31 cellular contexts compared by ENCODE assay signal in the genomic region with DNA sequence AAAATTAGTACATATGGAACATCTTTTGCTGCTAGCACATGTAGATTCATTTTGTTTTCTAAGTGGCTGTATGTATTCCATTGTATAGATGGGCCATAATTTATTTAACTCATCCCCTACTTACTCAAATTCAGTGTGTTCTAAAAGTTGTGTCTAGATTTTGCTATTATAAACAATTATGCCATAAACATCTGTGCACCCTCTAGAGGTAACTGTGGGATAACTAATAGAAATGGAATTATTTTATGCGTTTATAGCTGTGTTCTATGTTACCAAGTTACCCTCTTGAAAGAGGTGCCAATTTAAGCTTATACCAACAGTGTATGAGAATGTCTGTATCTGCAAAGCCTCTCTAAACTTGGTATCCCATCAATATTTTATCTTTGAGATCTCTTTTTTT.
DNase-seq lines count a peak whose midpoint lies in the region; ATAC-seq and TF ChIP-seq lines count a peak whose summit lies in the region.
"Had no signal": no experiment of that assay in that cellular context is flagged by ENCODE, and none has a peak within 500 bp of the region (broad histone marks: within the 10 kb centered on the region; RNA-seq: fewer than 3 reads in every experiment).

No MANE protein-coding gene starts in this region.

- H3K36me3 Mint-ChIP-seq in nephron (ENCODE audit: low read depth) (no peaks in the 10 kb centered on the region), T-cell (no peaks in the 10 kb centered on the region)
- H3K36me3 Mint-ChIP-seq: activated naive CD8-positive, alpha-beta T cell treated with anti-CD3 and anti-CD28 coated beads, Interleukin-2, amount 10 ng/mL, durations not matched to agents 7 days and 5 days; CD4-positive, alpha-beta memory T cell; naive thymus-derived CD4-positive, alpha-beta T cell had no signal

- no peak overlapping the region for H2AFZ ChIP-seq in neuronal stem cell (ENCODE audit: low read length)

- H3K14ac ChIP-seq in neuronal stem cell (ENCODE audit: low read length) = no peak overlapping the region

- POLR2A ChIA-PET in T-cell (lab: Charles Lee) = no interaction called here

- DNase-seq in AG09319 (ENCODE audit: extremely low read depth, low read depth) (no peak), HT-29 (ENCODE audit: low spot score) (peak; percentile 28), neuronal stem cell (ENCODE audit: low spot score) (no peak), T-cell (no peak), NCI-H128 (lab: John Stamatoyannopoulos, UW; ENCODE audit: unreplicated experiment) (no peak), colonic mucosa (no peak)
- DNase-seq: activated CD4-positive, alpha-beta T cell treated with anti-CD3 and anti-CD28 coated beads, Interleukin-2, amount 50 U/mL, for 1 hour; activated CD4-positive, CD25-positive, alpha-beta regulatory T cell; activated gamma-delta T cell; activated naive CD8-positive, alpha-beta T cell treated with anti-CD3 and anti-CD28 coated beads, Interleukin-2, amount 10 ng/mL, durations not matched to agents 7 days and 5 days; activated T-cell treated with anti-CD3 and anti-CD28 coated beads, Interleukin-2, amount 50 U/mL, for 24 hours; aorta; CD4-positive, alpha-beta memory T cell; effector CD4-positive, alpha-beta T cell; erythroblast; kidney glomerular epithelial cell; lower lobe of right lung; midbrain; naive thymus-derived CD4-positive, alpha-beta T cell; NCI-H2171; NCI-H510A; occipital lobe; retina; stimulated activated CD4-positive, alpha-beta T cell treated with anti-CD3 and anti-CD28 coated beads, Interleukin-1b, Interleukin-23, amount 100 ng/mL, for 48 hours; stimulated activated naive CD8-positive, alpha-beta T cell treated with anti-CD3 and anti-CD28 coated beads, Interleukin-15, Interleukin-2, amounts not matched to agents 100 U/mL and 50 U/mL, for 24 hours; T-helper 1 cell; upper lobe of right lung had no signal

- no peaks in the 10 kb centered on the region for H3K27me3 ChIP-seq in neuronal stem cell (ENCODE audit: control insufficient read depth in 3 of 3, insufficient read depth in 3 of 3, low read depth in 1 of 3, low read length in 3 of 3)
- no peaks in the 10 kb centered on the region for H3K27me3 ChIP-seq in colonic mucosa
- H3K27me3 ChIP-seq: SJSA1 had no signal

- H3K4me1 ChIP-seq in neuronal stem cell (ENCODE audit: control insufficient read depth in 2 of 2, insufficient read depth in 1 of 2, low read depth in 1 of 2, low read length in 2 of 2) = peaks cover 6 to 10% of the 10 kb centered on the region in 2 donors
- no peaks in the 10 kb centered on the region for H3K4me1 ChIP-seq in colonic mucosa
- H3K4me1 ChIP-seq: lower lobe of right lung, upper lobe of right lung had no signal

- H2BK12ac ChIP-seq in neuronal stem cell (ENCODE audit: low read length) = no peak overlapping the region

- H3K9me3 Mint-ChIP-seq in nephron (no peaks in the 10 kb centered on the region), T-cell (no peaks in the 10 kb centered on the region)
- H3K9me3 Mint-ChIP-seq: activated naive CD8-positive, alpha-beta T cell treated with anti-CD3 and anti-CD28 coated beads, Interleukin-2, amount 10 ng/mL, durations not matched to agents 7 days and 5 days; activated T-cell treated with anti-CD3 and anti-CD28 coated beads, Interleukin-2, amount 50 U/mL, for 24 hours; CD4-positive, alpha-beta memory T cell had no signal

- H3K4me3 Mint-ChIP-seq in nephron (no peak overlapping the region), T-cell (no peak overlapping the region)
- H3K4me3 Mint-ChIP-seq: activated naive CD8-positive, alpha-beta T cell treated with anti-CD3 and anti-CD28 coated beads, Interleukin-2, amount 10 ng/mL, durations not matched to agents 7 days and 5 days; activated T-cell treated with anti-CD3 and anti-CD28 coated beads, Interleukin-2, amount 50 U/mL, for 24 hours; CD4-positive, alpha-beta memory T cell; naive thymus-derived CD4-positive, alpha-beta T cell had no signal

- no peak for ATAC-seq in T-cell (replicated peaks in 1 of 4)
- ATAC-seq: lower lobe of right lung; naive thymus-derived CD4-positive, alpha-beta T cell; stimulated activated naive CD8-positive, alpha-beta T cell treated with anti-CD3 and anti-CD28 coated beads, Interleukin-15, Interleukin-2, amounts not matched to agents 100 U/mL and 50 U/mL, for 24 hours; upper lobe of right lung had no signal

- no peaks in the 10 kb centered on the region for H3K36me3 ChIP-seq in neuronal stem cell (replicated peaks in 1 of 2; ENCODE audit: control insufficient read depth in 2 of 2, insufficient read depth in 2 of 2, low read length in 2 of 2)
- H3K36me3 ChIP-seq in colonic mucosa = no peaks in the 10 kb centered on the region
- H3K36me3 ChIP-seq: lower lobe of right lung, SJSA1, upper lobe of right lung had no signal

- H3K9me3 ChIP-seq in neuronal stem cell (replicated peaks in 1 of 2; ENCODE audit: control insufficient read depth in 2 of 2, insufficient read depth in 1 of 2, low read depth in 1 of 2, low read length in 2 of 2) (no peaks in the 10 kb centered on the region), colonic mucosa (no peaks in the 10 kb centered on the region)
- H3K9me3 ChIP-seq: lower lobe of right lung, SJSA1, upper lobe of right lung had no signal

- H4K8ac ChIP-seq in neuronal stem cell (ENCODE audit: low read depth, low read length) = no peak overlapping the region

- no peak overlapping the region for H3K4me2 ChIP-seq in neuronal stem cell (ENCODE audit: insufficient read depth, low read length, poor library complexity, severe bottlenecking)

- H3K18ac ChIP-seq in neuronal stem cell (ENCODE audit: low read length) = no peak overlapping the region

- intact Hi-C loops in colonic mucosa (cut with DNase I) = no loop called here

- H3K4me1 Mint-ChIP-seq in nephron = peaks cover 30% of the 10 kb centered on the region
- no peaks in the 10 kb centered on the region for H3K4me1 Mint-ChIP-seq in T-cell
- H3K4me1 Mint-ChIP-seq: activated naive CD8-positive, alpha-beta T cell treated with anti-CD3 and anti-CD28 coated beads, Interleukin-2, amount 10 ng/mL, durations not matched to agents 7 days and 5 days; CD4-positive, alpha-beta memory T cell; naive thymus-derived CD4-positive, alpha-beta T cell had no signal

- H3K27ac ChIP-seq in VCaP (no peak overlapping the region), neuronal stem cell (replicated peaks; ENCODE audit: low read length) (no peak overlapping the region), colonic mucosa (no peak overlapping the region)
- H3K27ac ChIP-seq: HL-60, lower lobe of right lung, SJSA1, upper lobe of right lung had no signal

- H3K4me3 ChIP-seq in neuronal stem cell (ENCODE audit: low read length in 2 of 2) (no peak overlapping the region), colonic mucosa (no peak overlapping the region)
- H3K4me3 ChIP-seq: lower lobe of right lung, SJSA1, upper lobe of right lung had no signal

- no peak overlapping the region for H2BK120ac ChIP-seq in neuronal stem cell (ENCODE audit: low read depth, low read length)

- TF ChIP-seq CTCF in AG09319 (IDR thresholded peaks at IDR 0.05; ENCODE audit: low read depth, low read length) (peak; percentile 28), VCaP (conservative IDR thresholded peaks at IDR 0.05) (peak; percentile 69), nephron (IDR thresholded peaks at IDR 0.05; ENCODE audit: unreplicated experiment in 3 of 3) (peak in 2 of 3 experiments; percentile 5 to 17), colonic mucosa (IDR thresholded peaks at IDR 0.05) (no peak)

- H3K9ac ChIP-seq in neuronal stem cell (ENCODE audit: low read depth, low read length, poor library complexity) (no peak overlapping the region), colonic mucosa (ENCODE audit: low read depth in 2 of 2, low read length in 2 of 2) (no peak overlapping the region)

- H3K27ac Mint-ChIP-seq in nephron (peak overlapping the region in 1 of 3 experiments; percentile 40), T-cell (no peak overlapping the region)
- H3K27ac Mint-ChIP-seq: activated naive CD8-positive, alpha-beta T cell treated with anti-CD3 and anti-CD28 coated beads, Interleukin-2, amount 10 ng/mL, durations not matched to agents 7 days and 5 days; activated T-cell treated with anti-CD3 and anti-CD28 coated beads, Interleukin-2, amount 50 U/mL, for 24 hours; CD4-positive, alpha-beta memory T cell; naive thymus-derived CD4-positive, alpha-beta T cell had no signal

- no peak overlapping the region for H4K91ac ChIP-seq in neuronal stem cell (ENCODE audit: low read depth, low read length, poor library complexity)

- H2AK5ac ChIP-seq in neuronal stem cell (ENCODE audit: low read depth, low read length) = no peak overlapping the region

- no peak overlapping the region for H3K23ac ChIP-seq in neuronal stem cell (ENCODE audit: low read depth, low read length, poor library complexity)

- H3K27me3 Mint-ChIP-seq in nephron (ENCODE audit: low read depth) = no peaks in the 10 kb centered on the region
- H3K27me3 Mint-ChIP-seq in T-cell = peaks cover 12 to 25% of the 10 kb centered on the region in 2 donors

- H3K4ac ChIP-seq in neuronal stem cell (ENCODE audit: low read length) = no peak overlapping the region

- no peak overlapping the region for H2BK15ac ChIP-seq in neuronal stem cell (ENCODE audit: low read length)

- no CpG with 5 or more reads among the region's 1 CpG for WGBS in neuronal stem cell (ENCODE audit: extremely low coverage in 2 of 2, insufficient read length in 2 of 2, insufficient replicate concordance in 1 of 2), 2 donors

- no peak overlapping the region for H2BK5ac ChIP-seq in neuronal stem cell (ENCODE audit: low read length)

- CTCF ChIA-PET in T-cell (lab: Charles Lee) = no interaction called here

- H3K79me1 ChIP-seq in neuronal stem cell (ENCODE audit: low read depth, low read length) = no peaks in the 10 kb centered on the region
